1 cellular context compared by ENCODE assay signal in genomic region chr6:16200231-16200941, GRCh38.
TF ChIP-seq lines count a peak whose summit lies in the region.

No MANE protein-coding gene starts in this region.

TF ChIP-seq in HepG2, 621 proteins besides CTCF, POLR2A, EP300 and RAD21 (continued from another document):
- TF ChIP-seq, protein P1, sequence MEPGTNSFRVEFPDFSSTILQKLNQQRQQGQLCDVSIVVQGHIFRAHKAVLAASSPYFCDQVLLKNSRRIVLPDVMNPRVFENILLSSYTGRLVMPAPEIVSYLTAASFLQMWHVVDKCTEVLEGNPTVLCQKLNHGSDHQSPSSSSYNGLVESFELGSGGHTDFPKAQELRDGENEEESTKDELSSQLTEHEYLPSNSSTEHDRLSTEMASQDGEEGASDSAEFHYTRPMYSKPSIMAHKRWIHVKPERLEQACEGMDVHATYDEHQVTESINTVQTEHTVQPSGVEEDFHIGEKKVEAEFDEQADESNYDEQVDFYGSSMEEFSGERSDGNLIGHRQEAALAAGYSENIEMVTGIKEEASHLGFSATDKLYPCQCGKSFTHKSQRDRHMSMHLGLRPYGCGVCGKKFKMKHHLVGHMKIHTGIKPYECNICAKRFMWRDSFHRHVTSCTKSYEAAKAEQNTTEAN (CRISPR knock-in tag; conservative IDR thresholded peaks at IDR 0.05), result no peak
- TF ChIP-seq, protein P2, sequence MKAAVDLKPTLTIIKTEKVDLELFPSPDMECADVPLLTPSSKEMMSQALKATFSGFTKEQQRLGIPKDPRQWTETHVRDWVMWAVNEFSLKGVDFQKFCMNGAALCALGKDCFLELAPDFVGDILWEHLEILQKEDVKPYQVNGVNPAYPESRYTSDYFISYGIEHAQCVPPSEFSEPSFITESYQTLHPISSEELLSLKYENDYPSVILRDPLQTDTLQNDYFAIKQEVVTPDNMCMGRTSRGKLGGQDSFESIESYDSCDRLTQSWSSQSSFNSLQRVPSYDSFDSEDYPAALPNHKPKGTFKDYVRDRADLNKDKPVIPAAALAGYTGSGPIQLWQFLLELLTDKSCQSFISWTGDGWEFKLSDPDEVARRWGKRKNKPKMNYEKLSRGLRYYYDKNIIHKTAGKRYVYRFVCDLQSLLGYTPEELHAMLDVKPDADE (CRISPR knock-in tag; IDR thresholded peaks at IDR 0.05), result no peak
- TF ChIP-seq ZFP36L2 (CRISPR knock-in tag; IDR thresholded peaks at IDR 0.05), result no peak
- TF ChIP-seq ZNF503 (CRISPR knock-in tag; IDR thresholded peaks at IDR 0.05), result no peak
- TF ChIP-seq MAFF (IDR thresholded peaks at IDR 0.05; ENCODE audit: low read depth, low read length), result no peak
- no peak for TF ChIP-seq ZNF552 (CRISPR knock-in tag; IDR thresholded peaks at IDR 0.05; ENCODE audit: borderline replicate concordance)
TF ChIP-seq in HepG2: peak in this region for 0.
